ENCODE assay signal across 2 cellular contexts in the genomic region with DNA sequence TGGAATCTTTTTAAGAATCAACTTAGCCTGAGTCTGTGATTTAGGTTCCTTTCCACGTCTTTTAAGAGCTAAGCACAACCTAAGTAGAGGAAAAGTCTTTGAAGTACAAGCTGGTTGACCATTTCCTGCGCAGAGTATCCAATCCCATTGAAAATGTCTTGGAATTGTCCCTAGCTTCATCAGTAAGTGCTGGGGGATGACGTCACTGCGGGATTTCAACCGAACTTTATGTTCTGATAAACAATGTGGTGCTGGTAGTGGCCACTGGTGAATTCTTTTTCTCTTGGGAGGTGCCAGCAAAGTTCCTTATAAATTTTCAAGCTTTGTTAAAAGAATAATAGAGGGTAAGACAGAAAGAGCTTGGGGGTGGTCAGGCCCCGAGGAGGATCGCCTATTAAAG.
TF ChIP-seq lines count a peak whose summit lies in the region.

No MANE protein-coding gene starts in this region.

TF ChIP-seq in HepG2, 621 proteins besides CTCF, POLR2A, EP300 and RAD21:
- TF ChIP-seq HNRNPL (IDR thresholded peaks at IDR 0.05; ENCODE audit: low read depth, low read length) (no peak), ATF7 (IDR thresholded peaks at IDR 0.05) (peak; percentile 97), ATF7 (CRISPR knock-in tag; IDR thresholded peaks at IDR 0.05) (no peak), TAF15 (IDR thresholded peaks at IDR 0.05; ENCODE audit: low read depth, low read length, poor library complexity, severe bottlenecking) (no peak), CREB1 (IDR thresholded peaks at IDR 0.05) (peak; percentile 95), CREB1 (CRISPR knock-in tag; IDR thresholded peaks at IDR 0.05) (no peak)
- TF ChIP-seq, protein P1, sequence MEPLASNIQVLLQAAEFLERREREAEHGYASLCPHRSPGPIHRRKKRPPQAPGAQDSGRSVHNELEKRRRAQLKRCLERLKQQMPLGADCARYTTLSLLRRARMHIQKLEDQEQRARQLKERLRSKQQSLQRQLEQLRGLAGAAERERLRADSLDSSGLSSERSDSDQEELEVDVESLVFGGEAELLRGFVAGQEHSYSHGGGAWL (CRISPR knock-in tag; IDR thresholded peaks at IDR 0.05), result no peak

TF ChIP-seq in K562, 482 proteins besides CTCF, POLR2A, EP300 and RAD21:
- TF ChIP-seq, protein P2, sequence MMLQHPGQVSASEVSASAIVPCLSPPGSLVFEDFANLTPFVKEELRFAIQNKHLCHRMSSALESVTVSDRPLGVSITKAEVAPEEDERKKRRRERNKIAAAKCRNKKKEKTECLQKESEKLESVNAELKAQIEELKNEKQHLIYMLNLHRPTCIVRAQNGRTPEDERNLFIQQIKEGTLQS (IDR thresholded peaks at IDR 0.05), result peak; percentile 74
- TF ChIP-seq, protein P2 (CRISPR knock-in tag; conservative IDR thresholded peaks at IDR 0.05), result no peak
- TF ChIP-seq JUND (IDR thresholded peaks at IDR 0.05; ENCODE audit: borderline replicate concordance, low read depth, low read length) (peak; percentile 28; the same call in 1 of the 2 replicates), JUND (tag; IDR thresholded peaks at IDR 0.05; ENCODE audit: borderline replicate concordance, low read depth, low read length) (peak; percentile 26; the same call in 1 of the 3 replicates), NCOA4 (IDR thresholded peaks at IDR 0.05; ENCODE audit: partially characterized antibody) (no peak), ATF7 (IDR thresholded peaks at IDR 0.05) (peak; percentile 60; the same call in 1 of the 2 replicates)
